In genomic region chr12:7915911-7916403, GRCh38 we compare ENCODE assay signal across 10 cellular contexts. TPM values are rescaled to one million over a fixed set of nuclear protein-coding genes. Genes with fewer than 3 reads are reported as not detected.
DNase-seq lines count a peak whose midpoint lies in the region; ATAC-seq and TF ChIP-seq lines count a peak whose summit lies in the region.
"Had no signal": no experiment of that assay in that cellular context is flagged by ENCODE, and none has a peak within 500 bp of the region (broad histone marks: within the 10 kb centered on the region; RNA-seq: fewer than 3 reads in every experiment).

No MANE protein-coding gene starts in this region.

- DNase-seq in left cardiac atrium = no peak
- DNase-seq in Right ventricle myocardium superior = no peak
- peak; percentile 73 for DNase-seq in left kidney (ENCODE audit: low read depth, low spot score)
- no peak for DNase-seq in vagina (ENCODE audit: extremely low spot score in 2 of 2)
- no peak for DNase-seq in GF-D8 (lab: John Stamatoyannopoulos, UW)
- no peak for DNase-seq in OCI-M2 (lab: John Stamatoyannopoulos, UW; ENCODE audit: unreplicated experiment)
- DNase-seq: foreskin melanocyte had no signal

- H3K4me1 ChIP-seq in vagina = no peaks in the 10 kb centered on the region

- H3K27ac Mint-ChIP-seq in activated naive CD8-positive, alpha-beta T cell = no peak overlapping the region

- peaks cover 15% of the 10 kb centered on the region for H3K36me3 Mint-ChIP-seq in activated naive CD8-positive, alpha-beta T cell

- peak overlapping the region; percentile 38 for H3K4me3 Mint-ChIP-seq in activated naive CD8-positive, alpha-beta T cell

- TF ChIP-seq CTCF in vagina (IDR thresholded peaks at IDR 0.05) = no peak

- peaks cover 0 to 3% of the 10 kb centered on the region in 2 donors for H3K36me3 ChIP-seq in vagina

- H3K4me1 Mint-ChIP-seq in activated naive CD8-positive, alpha-beta T cell (ENCODE audit: low read depth) = peaks cover 35% of the 10 kb centered on the region

- no peaks in the 10 kb centered on the region for H3K9me3 Mint-ChIP-seq in activated naive CD8-positive, alpha-beta T cell (ENCODE audit: low read depth)

- no peaks in the 10 kb centered on the region for H3K9me3 ChIP-seq in vagina

- ATAC-seq in left cardiac atrium = peak; percentile 30 to 50
- ATAC-seq in Right ventricle myocardium superior (ENCODE audit: poor library complexity) = no peak
- no peak for ATAC-seq in GM18498 (IDR thresholded peaks at IDR 0.05; ENCODE audit: unreplicated experiment)

- no peaks in the 10 kb centered on the region for H3K27me3 Mint-ChIP-seq in activated naive CD8-positive, alpha-beta T cell

- TF ChIP-seq POLR2A in vagina (IDR thresholded peaks at IDR 0.05) = no peak

- no peaks in the 10 kb centered on the region for H3K27me3 ChIP-seq in vagina

- H3K27ac ChIP-seq in vagina = no peak overlapping the region

- intact Hi-C loops in left cardiac atrium (cut with DNase I) = no loop called here
- intact Hi-C loops in Right ventricle myocardium superior (cut with DNase I) = no loop called here
- intact Hi-C loops in vagina (cut with DNase I) = no loop called here

- peak overlapping the region; percentile 16 to 26 for H3K4me3 ChIP-seq in vagina

RNA-seq across cellular contexts. Expression of gene SLC2A3, which starts 20.0 kb away (rescaled TPM):
- total RNA-seq in left cardiac atrium = 10 to 100 TPM; 21.6 to 33.5 TPM
- total RNA-seq in Right ventricle myocardium superior = 8.8 TPM
- 71.7 TPM for total RNA-seq in vagina

RNA-seq across cellular contexts. Expression of gene SLC2A14, which starts 43.2 kb away (rescaled TPM):
- total RNA-seq in left cardiac atrium (1 to 10 TPM in 1 of 2 donors, under 1 TPM in 1; 0.29 to 1.3 TPM), Right ventricle myocardium superior (not detected), vagina (not detected)
- total RNA-seq: bronchial epithelial cell had no signal

Comparison
In these comparisons a context has a peak if more than half of its experiments do, and no peak if none do; other contexts are left out.
1. ATAC-seq: peak in left cardiac atrium (2 of 2); none in Right ventricle myocardium superior (single experiment) and GM18498 (single experiment).